ENCODE assay signal across 1 cellular context in genomic region chr17:17922198-17922901, GRCh38.
TF ChIP-seq lines count a peak whose summit lies in the region.

No MANE protein-coding gene starts in this region.

TF ChIP-seq in K562, 482 proteins besides CTCF, POLR2A, EP300 and RAD21 (continued from another document):
- peak; percentile 30; the same call in 1 of the 2 replicates for TF ChIP-seq ZNF592 (IDR thresholded peaks at IDR 0.05)
- TF ChIP-seq ETV1 (tag; conservative IDR thresholded peaks at IDR 0.05; ENCODE audit: low read depth): 0 out of 2 replicates have a peak, but pooled peaks have one; percentile 27
- 0 out of 2 replicates have a peak, but pooled peaks have one; percentile 25 for TF ChIP-seq RFX1 (IDR thresholded peaks at IDR 0.05)
- no peak for TF ChIP-seq PBX2 (CRISPR knock-in tag; IDR thresholded peaks at IDR 0.05; ENCODE audit: low read depth)
- TF ChIP-seq PBX2 (tag; conservative IDR thresholded peaks at IDR 0.05; ENCODE audit: low read depth): peak; percentile 89
